ENCODE assay signal across 8 cellular contexts in the genomic region with DNA sequence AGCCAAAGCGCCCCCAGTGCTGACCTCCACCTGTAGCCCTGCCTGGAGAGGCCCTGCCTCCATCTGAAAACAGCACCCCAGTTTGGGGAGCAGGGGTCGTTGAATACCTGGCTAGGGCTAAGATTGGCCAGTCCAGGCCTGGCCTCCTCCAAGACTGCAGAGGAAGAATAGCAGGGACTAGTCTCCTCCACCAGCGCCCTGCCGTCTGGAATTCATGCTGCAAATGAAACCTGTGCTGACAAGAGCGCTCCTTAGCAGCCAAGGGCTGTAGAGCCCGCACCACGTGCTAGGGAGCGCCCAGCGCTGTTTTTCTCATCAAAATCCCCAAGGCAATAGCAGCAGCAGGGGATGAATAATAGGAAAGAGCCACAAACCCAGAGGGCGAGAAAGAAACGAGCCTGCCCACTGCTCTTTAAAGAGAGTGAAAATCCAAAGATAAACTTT. TPM values are rescaled to one million over a fixed set of nuclear protein-coding genes. Genes with fewer than 3 reads are reported as not detected.
A peak's percentile ranks its signal among the peaks of the same experiment; 100 is the strongest.
DNase-seq lines count a peak whose midpoint lies in the region; ATAC-seq and TF ChIP-seq lines count a peak whose summit lies in the region.

No MANE protein-coding gene starts in this region.

- H3K4me1 ChIP-seq in ovary (ENCODE audit: insufficient read depth) = peaks cover 13% of the 10 kb centered on the region

- H3K36me3 ChIP-seq in ovary = no peaks in the 10 kb centered on the region

- WGBS in ovary, 3 donors = 8 to 10% (median 9%) methylated on average over 11 of the region's 11 CpGs

- H3K4me3 Mint-ChIP-seq in T-helper 17 cell = peak overlapping the region; percentile 86

- peaks cover 38% of the 10 kb centered on the region for H3K4me1 Mint-ChIP-seq in T-helper 17 cell

- no peak for ATAC-seq in T-helper 17 cell
- no peak for ATAC-seq in GM21717 (IDR thresholded peaks at IDR 0.05; ENCODE audit: unreplicated experiment)

- no peak for TF ChIP-seq POLR2A in ovary (IDR thresholded peaks at IDR 0.05)

- no peak for TF ChIP-seq EP300 in ovary (IDR thresholded peaks at IDR 0.05)

- DNase-seq in AG08396 (ENCODE audit: low spot score) (peak; percentile 67), HCEC 1CT (peak; percentile 65), T-helper 17 cell (no peak), fibroblast of villous mesenchyme (ENCODE audit: low read depth) (peak; percentile 55), ovary (peak in 1 of 5 donors; percentile 38), cerebellar nuclear complex (lab: John Stamatoyannopoulos, UW) (no peak)
- no peak for DNase-seq in stimulated activated CD4-positive, alpha-beta T cell treated with anti-CD3 and anti-CD28 coated beads, Interleukin-2, amount 100 ng/mL, for 48 hours

- H3K36me3 Mint-ChIP-seq in T-helper 17 cell (ENCODE audit: low read depth) = peaks cover 3% of the 10 kb centered on the region

- intact Hi-C loops in ovary (cut with DNase I) = no loop called here

- H3K27me3 Mint-ChIP-seq in T-helper 17 cell = peaks cover 83% of the 10 kb centered on the region

- no peak overlapping the region for H3K27ac Mint-ChIP-seq in T-helper 17 cell

- no peaks in the 10 kb centered on the region for H3K9me3 ChIP-seq in T-helper 17 cell (ENCODE audit: control insufficient read depth, low read length, poor library complexity, severe bottlenecking)
- no peaks in the 10 kb centered on the region for H3K9me3 ChIP-seq in ovary

- no peaks in the 10 kb centered on the region for H3K27me3 ChIP-seq in ovary

- TF ChIP-seq CTCF in fibroblast of villous mesenchyme (IDR thresholded peaks at IDR 0.05; ENCODE audit: insufficient read depth, low read depth, low read length) = no peak
- no peak for TF ChIP-seq CTCF in ovary (IDR thresholded peaks at IDR 0.05)

- no peak overlapping the region for H3K27ac ChIP-seq in ovary

- peak overlapping the region; percentile 63 for H3K4me3 ChIP-seq in fibroblast of villous mesenchyme (ENCODE audit: low read depth, low read length)
- peak overlapping the region; percentile 39 for H3K4me3 ChIP-seq in ovary

RNA-seq across cellular contexts. Expression of a gene that starts 3.4 kb away (rescaled TPM):
- total RNA-seq in T-helper 17 cell (not detected), fibroblast of villous mesenchyme (under 0.01 TPM in 1 of 2 replicates, not detected in the other), ovary (1 to 10 TPM in 5 of 7 donors, under 1 TPM in 1, not detected in 1; 0.72 to 1.5 (median 1.1) TPM)
- under 1 TPM; 0.05 to 0.30 TPM for polyA plus RNA-seq in ovary

RNA-seq across cellular contexts. Expression of a gene that starts 37.5 kb away (rescaled TPM):
- total RNA-seq in T-helper 17 cell (10 to 100 TPM; 17.5 to 20.5 TPM), fibroblast of villous mesenchyme (60.2 and 100 TPM in 2 replicates), ovary (10 to 100 TPM; 31.1 to 87.5 (median 55.0) TPM)
- polyA plus RNA-seq in ovary = 100 to 1,000 TPM in 1 of 2 donors, 10 to 100 TPM in 1; 52.0 to 110 TPM

Comparison
In these comparisons a context has a peak if more than half of its experiments do, and no peak if none do; other contexts are left out.
1. DNase-seq: peak in AG08396 (single experiment), HCEC 1CT (single experiment) and fibroblast of villous mesenchyme (single experiment); none in T-helper 17 cell (0 of 3), stimulated activated CD4-positive, alpha-beta T cell treated with anti-CD3 and anti-CD28 coated beads, Interleukin-2, amount 100 ng/mL, for 48 hours (0 of 2) and cerebellar nuclear complex (0 of 2).